In genomic region chr3:5194801-5195509, GRCh38 we compare ENCODE assay signal across 9 cellular contexts. TPM values are rescaled to one million over a fixed set of nuclear protein-coding genes. Genes with fewer than 3 reads are reported as not detected.
DNase-seq lines count a peak whose midpoint lies in the region; ATAC-seq lines count a peak whose summit lies in the region.
"Had no signal": no experiment of that assay in that cellular context is flagged by ENCODE, and none has a peak within 500 bp of the region (broad histone marks: within the 10 kb centered on the region; RNA-seq: fewer than 3 reads in every experiment).

No MANE protein-coding gene starts in this region.

- DNase-seq in CD8-positive, alpha-beta memory T cell, result peak in 4 of 5 donors; percentile 15 to 60 (median 34)
- peak in 7 of 34 experiments; percentile 10 to 23 (median 17) for DNase-seq in T-cell
- DNase-seq in D341Med (ENCODE audit: low spot score), result no peak
- no peak for DNase-seq in NCI-H345 treated with DMSO at 0.1 percent for 48 hours (lab: John Stamatoyannopoulos, UW; ENCODE audit: unreplicated experiment)

- H3K27me3 ChIP-seq in CD8-positive, alpha-beta memory T cell (ENCODE audit: insufficient read depth, low read length, poor library complexity, severe bottlenecking), result no peaks in the 10 kb centered on the region
- H3K27me3 ChIP-seq in skeletal muscle satellite cell (ENCODE audit: control insufficient read depth, insufficient read depth, low read length), result no peaks in the 10 kb centered on the region

- no peak overlapping the region for H3K9ac ChIP-seq in skeletal muscle satellite cell (ENCODE audit: low read depth, low read length)

- H3K4me1 Mint-ChIP-seq in CD8-positive, alpha-beta memory T cell, result peaks cover 84 to 92% (median 91%) of the 10 kb centered on the region in 3 donors
- peaks cover 86 to 90% (median 89%) of the 10 kb centered on the region in 3 donors for H3K4me1 Mint-ChIP-seq in T-cell

- peak overlapping the region; percentile 38 for H3K4me2 ChIP-seq in skeletal muscle satellite cell (ENCODE audit: low read length)

- peaks cover 4 to 53% (median 19%) of the 10 kb centered on the region in 3 donors for H3K36me3 Mint-ChIP-seq in CD8-positive, alpha-beta memory T cell
- H3K36me3 Mint-ChIP-seq in T-cell, result peaks cover 58% of the 10 kb centered on the region

- H3K4me3 Mint-ChIP-seq in CD8-positive, alpha-beta memory T cell, result peak overlapping the region; percentile 12 to 58 (median 29)
- H3K4me3 Mint-ChIP-seq in T-cell, result peak overlapping the region; percentile 18 to 73 (median 35)

- no peaks in the 10 kb centered on the region for H3K27me3 Mint-ChIP-seq in CD8-positive, alpha-beta memory T cell
- H3K27me3 Mint-ChIP-seq in T-cell, result no peaks in the 10 kb centered on the region

- H3K9me3 Mint-ChIP-seq in CD8-positive, alpha-beta memory T cell, result no peaks in the 10 kb centered on the region
- H3K9me3 Mint-ChIP-seq in T-cell, result peaks cover 0 to 7% (median 0%) of the 10 kb centered on the region in 3 donors

- POLR2A ChIA-PET in CD8-positive, alpha-beta memory T cell (lab: Charles Lee), result no interaction called here
- POLR2A ChIA-PET in T-cell (lab: Charles Lee), result interaction anchor here in 1 of 2 donors (0.5 kb wide), 1 partner anchor 69 kb away, joined by 5 read pairs; no protein-coding TSS in a partner anchor

- peaks cover 13% of the 10 kb centered on the region for H3K36me3 ChIP-seq in CD8-positive, alpha-beta memory T cell (ENCODE audit: insufficient read depth, low read length)
- H3K36me3 ChIP-seq in skeletal muscle satellite cell (ENCODE audit: insufficient read depth, low read length), result peaks cover 9% of the 10 kb centered on the region

- peak overlapping the region; percentile 8 for H3K4me3 ChIP-seq in CD8-positive, alpha-beta memory T cell (ENCODE audit: low read length)
- no peak overlapping the region for H3K4me3 ChIP-seq in skeletal muscle satellite cell (ENCODE audit: low read length)
- H3K4me3 ChIP-seq: SK-N-MC had no signal

- CTCF ChIA-PET in CD8-positive, alpha-beta memory T cell (lab: Charles Lee), result interaction anchor here (3.1 kb wide), 1 partner anchor 9 kb away, joined by 18 read pairs; no protein-coding TSS in a partner anchor
- CTCF ChIA-PET in T-cell (lab: Charles Lee), result interaction anchor here in 1 of 2 donors (0.7 kb wide), 1 partner anchor 71 kb away, joined by 8 read pairs; no protein-coding TSS in a partner anchor

- ATAC-seq in GM19351 (IDR thresholded peaks at IDR 0.05; ENCODE audit: unreplicated experiment) (peak; percentile 36), HG03439 (IDR thresholded peaks at IDR 0.05; ENCODE audit: unreplicated experiment) (peak; percentile 28), T-cell (replicated peaks in 1 of 4) (peak; percentile 45 to 69 (median 59)), esophagus mucosa (peak; percentile 84)

- H3K27ac Mint-ChIP-seq in CD8-positive, alpha-beta memory T cell, result peak overlapping the region; percentile 84 to 99 (median 89)
- peak overlapping the region; percentile 95 to 98 for H3K27ac Mint-ChIP-seq in T-cell

- peaks cover 92% of the 10 kb centered on the region for H3K4me1 ChIP-seq in CD8-positive, alpha-beta memory T cell (ENCODE audit: insufficient read depth, low read length)
- peaks cover 35% of the 10 kb centered on the region for H3K4me1 ChIP-seq in skeletal muscle satellite cell (ENCODE audit: control insufficient read depth, insufficient read depth, low read length)

- H3K27ac ChIP-seq in CD8-positive, alpha-beta memory T cell (ENCODE audit: low read depth, low read length), result peak overlapping the region; percentile 22
- H3K27ac ChIP-seq: SK-N-MC had no signal

- H3K9me3 ChIP-seq in CD8-positive, alpha-beta memory T cell (ENCODE audit: low read length), result no peaks in the 10 kb centered on the region
- no peaks in the 10 kb centered on the region for H3K9me3 ChIP-seq in skeletal muscle satellite cell (replicated peaks; ENCODE audit: low read length)

RNA-seq across cellular contexts. Expression of gene EDEM1, which starts 7.4 kb away (rescaled TPM):
- total RNA-seq in CD8-positive, alpha-beta memory T cell, result 100 to 1,000 TPM; 120 to 121 TPM
- polyA plus RNA-seq in CD8-positive, alpha-beta memory T cell, result 39.7 TPM
- total RNA-seq in T-cell, result 100 to 1,000 TPM in 4 of 5 donors, 10 to 100 TPM in 1; 92.6 to 138 (median 113) TPM
- total RNA-seq in esophagus mucosa, result 37.3 TPM
- total RNA-seq in skeletal muscle satellite cell (2012; rRNA removed), result 30.8 and 35.7 TPM in 2 replicates

Comparison
In these comparisons a context has a peak if more than half of its experiments do, and no peak if none do; other contexts are left out.
1. DNase-seq: peak in CD8-positive, alpha-beta memory T cell (4 of 5); none in D341Med (single experiment) and NCI-H345 treated with DMSO at 0.1 percent for 48 hours (single experiment).
2. ATAC-seq: peak in every context shown above with its lines; median percentile 84 in esophagus mucosa; 59 in T-cell; 36 in GM19351; 28 in HG03439.